18 cellular contexts compared by ENCODE assay signal in genomic region chr7:39709029-39709428, GRCh38.
DNase-seq lines count a peak whose midpoint lies in the region; ATAC-seq, FAIRE-seq and TF ChIP-seq lines count a peak whose summit lies in the region.
"Had no signal": no experiment of that assay in that cellular context is flagged by ENCODE, and none has a peak within 500 bp of the region (broad histone marks: within the 10 kb centered on the region; RNA-seq: fewer than 3 reads in every experiment).

No MANE protein-coding gene starts in this region.

- H3K4me1 Mint-ChIP-seq in activated CD4-positive, alpha-beta T cell treated with anti-CD3 and anti-CD28 coated beads, Interleukin-2, amount 10 ng/mL, durations not matched to agents 7 days and 5 days = peaks cover 1% of the 10 kb centered on the region
- H3K4me1 Mint-ChIP-seq in nephron progenitor cell = peaks cover 13% of the 10 kb centered on the region
- H3K4me1 Mint-ChIP-seq: B cell, CD14-positive monocyte had no signal

- WGBS in GM12878 (ENCODE audit: insufficient coverage, insufficient replicate concordance, low lambda C conversion rate, missing lambda C conversion rate) = 84% methylated on average over 5 of the region's 5 CpGs
- 95% methylated on average over 5 of the region's 5 CpGs for WGBS in heart right ventricle, 2 donors

- no peak for TF ChIP-seq RAD21 in GM12878 (IDR thresholded peaks at IDR 0.05; ENCODE audit: insufficient read depth, low read depth, low read length)

- no peak for FAIRE-seq in GM12878 (lab: Jason Lieb, UNC)
- FAIRE-seq: A549, HTR-8/SVneo had no signal

- TF ChIP-seq CTCF in GM12878 (IDR thresholded peaks at IDR 0.05 in 2 of 3, conservative IDR thresholded peaks at IDR 0.05 in 1 of 3; ENCODE audit: control insufficient read depth in 2 of 3, extremely low read depth in 1 of 3, insufficient read depth in 1 of 3, low read depth in 3 of 3, low read length in 3 of 3) = no peak
- TF ChIP-seq CTCF in nephron progenitor cell (IDR thresholded peaks at IDR 0.05) = no peak
- TF ChIP-seq CTCF in tibial artery (IDR thresholded peaks at IDR 0.05) = no peak
- TF ChIP-seq CTCF in heart right ventricle (IDR thresholded peaks at IDR 0.05) = no peak

- TF ChIP-seq POLR2A in GM12878 (IDR thresholded peaks at IDR 0.05; ENCODE audit: low read depth, low read length) = no peak

- no peaks in the 10 kb centered on the region for H3K4me1 ChIP-seq in GM12878 (ENCODE audit: control insufficient read depth, insufficient read depth, low read length)
- H3K4me1 ChIP-seq in tibial artery = peaks cover 0 to 6% (median 0%) of the 10 kb centered on the region in 4 donors
- H3K4me1 ChIP-seq in heart right ventricle = peaks cover 0 to 14% (median 3%) of the 10 kb centered on the region in 9 donors
- H3K4me1 ChIP-seq: A549 had no signal

- peaks cover 12% of the 10 kb centered on the region for H3K36me3 Mint-ChIP-seq in activated CD4-positive, alpha-beta T cell treated with anti-CD3 and anti-CD28 coated beads, Interleukin-2, amount 10 ng/mL, durations not matched to agents 7 days and 5 days (ENCODE audit: low read depth)
- H3K36me3 Mint-ChIP-seq in nephron progenitor cell (ENCODE audit: low read depth) = peaks cover 20% of the 10 kb centered on the region

- DNase-seq in activated CD4-positive, alpha-beta T cell treated with anti-CD3 and anti-CD28 coated beads, Interleukin-2, amount 10 ng/mL, durations not matched to agents 7 days and 5 days = no peak
- DNase-seq in activated CD4-positive, alpha-beta T cell treated with anti-CD3 and anti-CD28 coated beads for 4 hours = no peak
- DNase-seq in GM12878 (ENCODE audit: low read depth, low spot score) = no peak
- no peak for DNase-seq in nephron progenitor cell
- DNase-seq in tibial artery = no peak
- no peak for DNase-seq in left ventricle myocardium superior
- no peak for DNase-seq in heart right ventricle
- DNase-seq: GOT3, NCI-H1930, NCI-H774, PC-9, RPMI8226 had no signal

- intact Hi-C loops in GM12878 (cut with micrococcal nuclease; ENCODE audit: unreplicated experiment) (no loop called here), tibial artery (cut with DNase I; ENCODE audit: low total_unique reads) (no loop called here), left ventricle myocardium superior (cut with micrococcal nuclease) (no loop called here), heart right ventricle (cut with DNase I) (no loop called here)

- no peaks in the 10 kb centered on the region for H4K20me1 ChIP-seq in GM12878 (ENCODE audit: control insufficient read depth, insufficient read depth)

- BruUV-seq in GM12878 (replicated peaks; lab: Mats Ljungman, UMichigan) = no TSS peak

- in situ Hi-C loops in GM12878 (cut with MboI) = no loop called here

- ATAC-seq in GM12878 = peak; percentile 34
- ATAC-seq in left ventricle myocardium superior = no peak
- ATAC-seq in heart right ventricle = no peak
- ATAC-seq: A549, HCT116 had no signal

- H2AFZ ChIP-seq in GM12878 (ENCODE audit: control insufficient read depth, low read depth, low read length) = no peak overlapping the region
- H2AFZ ChIP-seq: PC-9 had no signal

- RAD21 ChIA-PET in GM12878 (lab: Charles Lee; ENCODE audit: unreplicated experiment) = interaction anchor here (1.3 to 2.1 kb wide), 3 partner anchors 23 to 128 kb away, joined by 3 to 8 read pairs (median 5); no protein-coding TSS in a partner anchor

- H3K27ac Mint-ChIP-seq in activated CD4-positive, alpha-beta T cell treated with anti-CD3 and anti-CD28 coated beads, Interleukin-2, amount 10 ng/mL, durations not matched to agents 7 days and 5 days = peak overlapping the region; percentile 66
- peak overlapping the region; percentile 93 for H3K27ac Mint-ChIP-seq in nephron progenitor cell
- H3K27ac Mint-ChIP-seq: B cell, CD14-positive monocyte had no signal

- POLR2A ChIA-PET in activated CD4-positive, alpha-beta T cell treated with anti-CD3 and anti-CD28 coated beads, Interleukin-2, amount 10 ng/mL, durations not matched to agents 7 days and 5 days (lab: Charles Lee) = no interaction called here
- POLR2A ChIA-PET in GM12878 (lab: Charles Lee) = interaction anchor here (1.1 to 1.6 kb wide), 3 partner anchors 27 to 88 kb away, joined by 3 to 4 read pairs (median 4); no protein-coding TSS in a partner anchor

- H3K4me3 ChIP-seq in GM12878 = no peak overlapping the region
- H3K4me3 ChIP-seq in tibial artery = no peak overlapping the region
- H3K4me3 ChIP-seq in heart right ventricle = no peak overlapping the region
- H3K4me3 ChIP-seq: A549, PC-9 had no signal

- H3K4me3 Mint-ChIP-seq in activated CD4-positive, alpha-beta T cell treated with anti-CD3 and anti-CD28 coated beads, Interleukin-2, amount 10 ng/mL, durations not matched to agents 7 days and 5 days = no peak overlapping the region
- no peak overlapping the region for H3K4me3 Mint-ChIP-seq in nephron progenitor cell
- H3K4me3 Mint-ChIP-seq: B cell, CD14-positive monocyte had no signal

- peaks cover 15% of the 10 kb centered on the region for H3K9me3 Mint-ChIP-seq in activated CD4-positive, alpha-beta T cell treated with anti-CD3 and anti-CD28 coated beads, Interleukin-2, amount 10 ng/mL, durations not matched to agents 7 days and 5 days
- peaks cover 22% of the 10 kb centered on the region for H3K9me3 Mint-ChIP-seq in nephron progenitor cell

- no peaks in the 10 kb centered on the region for H3K27me3 ChIP-seq in GM12878 (replicated peaks in 1 of 2; ENCODE audit: control insufficient read depth in 2 of 2, insufficient read depth in 2 of 2, low read length in 1 of 2)
- H3K27me3 ChIP-seq in tibial artery = no peaks in the 10 kb centered on the region
- H3K27me3 ChIP-seq in heart right ventricle = no peaks in the 10 kb centered on the region

- no peak for TF ChIP-seq EP300 in GM12878 (IDR thresholded peaks at IDR 0.05; ENCODE audit: borderline replicate concordance in 1 of 2, control insufficient read depth in 1 of 2, low read depth in 2 of 2, low read length in 2 of 2)

- H3K9ac ChIP-seq in GM12878 (ENCODE audit: control insufficient read depth, insufficient read depth, low read length) = no peak overlapping the region
- H3K9ac ChIP-seq: KMS-11 had no signal

- H3K9me3 ChIP-seq in GM12878 (replicated peaks; ENCODE audit: control insufficient read depth, insufficient read depth, low read length) = no peaks in the 10 kb centered on the region; the same call in 2 of the 3 replicates
- peaks cover 0 to 9% (median 2%) of the 10 kb centered on the region in 3 donors for H3K9me3 ChIP-seq in tibial artery
- peaks cover 0 to 19% (median 5%) of the 10 kb centered on the region in 11 donors for H3K9me3 ChIP-seq in heart right ventricle

- H3K36me3 ChIP-seq in GM12878 (ENCODE audit: control insufficient read depth in 2 of 2, insufficient read depth in 2 of 2, low read length in 1 of 2) (no peaks in the 10 kb centered on the region), tibial artery (peaks cover 0 to 10% (median 7%) of the 10 kb centered on the region in 3 donors), heart right ventricle (peaks cover 0 to 35% (median 0%) of the 10 kb centered on the region in 9 donors)

- H3K27me3 Mint-ChIP-seq in activated CD4-positive, alpha-beta T cell treated with anti-CD3 and anti-CD28 coated beads, Interleukin-2, amount 10 ng/mL, durations not matched to agents 7 days and 5 days = no peaks in the 10 kb centered on the region
- no peaks in the 10 kb centered on the region for H3K27me3 Mint-ChIP-seq in nephron progenitor cell (ENCODE audit: low read depth, poor library complexity)
- H3K27me3 Mint-ChIP-seq: B cell had no signal

- H3K27ac ChIP-seq in GM12878 (ENCODE audit: control insufficient read depth, insufficient read depth) (no peak overlapping the region), tibial artery (no peak overlapping the region), heart right ventricle (no peak overlapping the region)
- H3K27ac ChIP-seq: A549, KMS-11, PC-9 had no signal

- CTCF ChIA-PET in activated CD4-positive, alpha-beta T cell treated with anti-CD3 and anti-CD28 coated beads, Interleukin-2, amount 10 ng/mL, durations not matched to agents 7 days and 5 days (lab: Charles Lee) = interaction anchor here (0.8 to 1.3 kb wide), 2 partner anchors 16 to 49 kb away, joined by 3 read pairs; no protein-coding TSS in a partner anchor
- CTCF ChIA-PET in GM12878 (lab: Yijun Ruan, JAX) = interaction anchor here (0.9 to 2.2 kb wide), 2 partner anchors 128 to 131 kb away, joined by 5 to 8 read pairs; no protein-coding TSS in a partner anchor

- no peak overlapping the region for H3K4me2 ChIP-seq in GM12878 (ENCODE audit: control insufficient read depth, insufficient read depth)
- H3K4me2 ChIP-seq: A549, KMS-11, PC-9 had no signal

- H3K79me2 ChIP-seq in GM12878 (ENCODE audit: control insufficient read depth, insufficient read depth, low read length) = no peaks in the 10 kb centered on the region

- SMC1A ChIA-PET in GM12878 (lab: Charles Lee; ENCODE audit: uncharacterized antibody, unreplicated experiment) = interaction anchor here (0.6 to 3.0 kb wide), 6 partner anchors 23 to 128 kb away, joined by 3 to 16 read pairs (median 4); no protein-coding TSS in a partner anchor

TF ChIP-seq in GM12878, 131 proteins besides CTCF, POLR2A, EP300 and RAD21 (continues in another document):
- TF ChIP-seq TBL1XR1 (IDR thresholded peaks at IDR 0.05; ENCODE audit: low read depth, low read length) (no peak), RBBP5 (conservative IDR thresholded peaks at IDR 0.05) (no peak), ESRRA (IDR thresholded peaks at IDR 0.05; ENCODE audit: low read length) (no peak), ZBED1 (IDR thresholded peaks at IDR 0.05; ENCODE audit: borderline replicate concordance) (no peak), CREB1 (IDR thresholded peaks at IDR 0.05; ENCODE audit: low read depth) (no peak), NFIC (IDR thresholded peaks at IDR 0.05; ENCODE audit: low read depth, low read length) (no peak), IKZF2 (IDR thresholded peaks at IDR 0.05) (no peak), HDAC2 (IDR thresholded peaks at IDR 0.05) (no peak), RFX5 (IDR thresholded peaks at IDR 0.05; ENCODE audit: low read depth, low read length) (no peak), FOXK2 (IDR thresholded peaks at IDR 0.05) (no peak), DPF2 (IDR thresholded peaks at IDR 0.05) (no peak)
- TF ChIP-seq, protein P1, sequence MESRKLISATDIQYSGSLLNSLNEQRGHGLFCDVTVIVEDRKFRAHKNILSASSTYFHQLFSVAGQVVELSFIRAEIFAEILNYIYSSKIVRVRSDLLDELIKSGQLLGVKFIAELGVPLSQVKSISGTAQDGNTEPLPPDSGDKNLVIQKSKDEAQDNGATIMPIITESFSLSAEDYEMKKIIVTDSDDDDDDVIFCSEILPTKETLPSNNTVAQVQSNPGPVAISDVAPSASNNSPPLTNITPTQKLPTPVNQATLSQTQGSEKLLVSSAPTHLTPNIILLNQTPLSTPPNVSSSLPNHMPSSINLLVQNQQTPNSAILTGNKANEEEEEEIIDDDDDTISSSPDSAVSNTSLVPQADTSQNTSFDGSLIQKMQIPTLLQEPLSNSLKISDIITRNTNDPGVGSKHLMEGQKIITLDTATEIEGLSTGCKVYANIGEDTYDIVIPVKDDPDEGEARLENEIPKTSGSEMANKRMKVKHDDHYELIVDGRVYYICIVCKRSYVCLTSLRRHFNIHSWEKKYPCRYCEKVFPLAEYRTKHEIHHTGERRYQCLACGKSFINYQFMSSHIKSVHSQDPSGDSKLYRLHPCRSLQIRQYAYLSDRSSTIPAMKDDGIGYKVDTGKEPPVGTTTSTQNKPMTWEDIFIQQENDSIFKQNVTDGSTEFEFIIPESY (IDR thresholded peaks at IDR 0.05) = no peak
